Comparison of ENCODE assay signal across 7 cellular contexts in the genomic region with DNA sequence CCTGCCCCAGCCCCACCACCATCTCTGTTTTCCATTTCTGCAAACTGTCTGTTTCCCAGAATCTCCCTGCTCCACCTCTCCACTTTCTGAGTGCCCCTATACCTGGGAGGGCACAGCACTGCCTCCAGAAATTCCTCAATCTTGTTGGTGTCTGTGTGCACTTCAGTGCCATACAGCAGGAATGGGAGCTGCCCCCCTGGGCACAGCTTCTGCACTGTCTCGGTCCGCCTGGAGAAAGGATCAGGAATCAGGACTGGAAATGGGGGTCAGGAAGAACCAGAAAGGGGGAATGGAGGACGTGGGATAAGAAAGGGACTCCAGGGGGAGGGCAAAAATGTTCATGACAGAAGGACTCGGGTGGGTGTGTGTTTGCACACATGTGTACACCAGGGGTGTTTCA. TPM values are rescaled to one million over a fixed set of nuclear protein-coding genes. Genes with fewer than 3 reads are reported as not detected.
DNase-seq lines count a peak whose midpoint lies in the region; ATAC-seq and TF ChIP-seq lines count a peak whose summit lies in the region.
"Had no signal": no experiment of that assay in that cellular context is flagged by ENCODE, and none has a peak within 500 bp of the region (broad histone marks: within the 10 kb centered on the region; RNA-seq: fewer than 3 reads in every experiment).

No MANE protein-coding gene starts in this region.

- H3K27me3 Mint-ChIP-seq in CD4-positive, alpha-beta memory T cell = no peaks in the 10 kb centered on the region
- H3K27me3 Mint-ChIP-seq in activated B cell treated with CpG ODN at 0.5 μM for 24 hours (no peaks in the 10 kb centered on the region), mesothelial cell of epicardium (ENCODE audit: low read depth) (no peaks in the 10 kb centered on the region)

- H3K4me1 Mint-ChIP-seq in CD4-positive, alpha-beta memory T cell = peaks cover 42 to 75% (median 62%) of the 10 kb centered on the region in 4 donors
- H3K4me1 Mint-ChIP-seq in activated B cell treated with CpG ODN at 0.5 μM for 24 hours = peaks cover 69% of the 10 kb centered on the region
- H3K4me1 Mint-ChIP-seq in mesothelial cell of epicardium = peaks cover 56% of the 10 kb centered on the region

- no peak for DNase-seq in CD4-positive, alpha-beta memory T cell
- no peak for DNase-seq in activated B cell treated with CpG ODN at 0.5 μM for 24 hours
- no peak for DNase-seq in mesothelial cell of epicardium (ENCODE audit: low spot score in 2 of 2, unreplicated experiment in 2 of 2)
- no peak for DNase-seq in OCI-M2 (lab: John Stamatoyannopoulos, UW; ENCODE audit: unreplicated experiment)

- H3K27me3 ChIP-seq in CD4-positive, alpha-beta memory T cell (ENCODE audit: insufficient read depth, low read length) = no peaks in the 10 kb centered on the region

- peaks cover 61% of the 10 kb centered on the region for H3K4me1 ChIP-seq in CD4-positive, alpha-beta memory T cell (ENCODE audit: insufficient read depth, low read length)

- TF ChIP-seq CTCF in activated B cell treated with CpG ODN at 0.5 μM for 24 hours (IDR thresholded peaks at IDR 0.05) = no peak
- TF ChIP-seq CTCF in mesothelial cell of epicardium (IDR thresholded peaks at IDR 0.05; ENCODE audit: unreplicated experiment) = no peak

- no peaks in the 10 kb centered on the region for H3K9me3 ChIP-seq in CD4-positive, alpha-beta memory T cell (ENCODE audit: control insufficient read depth in 1 of 2, low read length in 2 of 2)

- H3K4me3 ChIP-seq in CD4-positive, alpha-beta memory T cell (ENCODE audit: low read length in 2 of 2) = peak overlapping the region in 1 of 2 donors; percentile 95

- H3K4me3 Mint-ChIP-seq in CD4-positive, alpha-beta memory T cell = peak overlapping the region in 7 of 8 donors; percentile 89 to 99 (median 98)
- H3K4me3 Mint-ChIP-seq in activated B cell treated with CpG ODN at 0.5 μM for 24 hours = peak overlapping the region; percentile 92
- peak overlapping the region; percentile 82 for H3K4me3 Mint-ChIP-seq in mesothelial cell of epicardium

- ATAC-seq in activated B cell treated with CpG ODN at 0.5 μM for 24 hours (ENCODE audit: low read depth) (no peak), HG03039 (IDR thresholded peaks at IDR 0.05; ENCODE audit: unreplicated experiment) (no peak), HG03095 (IDR thresholded peaks at IDR 0.05; ENCODE audit: unreplicated experiment) (no peak)

- intact Hi-C loops in CD4-positive, alpha-beta memory T cell (cut with micrococcal nuclease) = no loop called here
- intact Hi-C loops in activated B cell treated with CpG ODN at 0.5 μM for 24 hours (cut with micrococcal nuclease) = loop anchor here (10.0 kb wide), 1 partner anchor 239 kb away; a partner anchor contains a TSS

- H3K9me3 Mint-ChIP-seq in CD4-positive, alpha-beta memory T cell = no peaks in the 10 kb centered on the region
- H3K9me3 Mint-ChIP-seq in activated B cell treated with CpG ODN at 0.5 μM for 24 hours = no peaks in the 10 kb centered on the region
- no peaks in the 10 kb centered on the region for H3K9me3 Mint-ChIP-seq in mesothelial cell of epicardium

- H3K36me3 Mint-ChIP-seq in CD4-positive, alpha-beta memory T cell = peaks cover 30 to 67% of the 10 kb centered on the region in 2 donors
- H3K36me3 Mint-ChIP-seq in activated B cell treated with CpG ODN at 0.5 μM for 24 hours (ENCODE audit: low read depth) (peaks cover 60% of the 10 kb centered on the region), mesothelial cell of epicardium (peaks cover 21% of the 10 kb centered on the region)

- peak overlapping the region; percentile 94 to 97 (median 95) for H3K27ac Mint-ChIP-seq in CD4-positive, alpha-beta memory T cell
- H3K27ac Mint-ChIP-seq in activated B cell treated with CpG ODN at 0.5 μM for 24 hours (peak overlapping the region; percentile 94), mesothelial cell of epicardium (no peak overlapping the region)

- peak overlapping the region; percentile 82 for H3K27ac ChIP-seq in CD4-positive, alpha-beta memory T cell (ENCODE audit: low read depth, low read length)

- H3K36me3 ChIP-seq in CD4-positive, alpha-beta memory T cell (ENCODE audit: insufficient read depth, low read length) = peaks cover 34% of the 10 kb centered on the region

- POLR2A ChIA-PET in CD4-positive, alpha-beta memory T cell (lab: Charles Lee; ENCODE audit: partially characterized antibody) = interaction anchor here (0.9 to 8.9 kb wide), 5 partner anchors 80 to 102 kb away, joined by 3 to 81 read pairs (median 50); a partner anchor contains a TSS
- POLR2A ChIA-PET in activated B cell treated with CpG ODN at 0.5 μM for 24 hours (lab: Charles Lee) = interaction anchor here (1.3 to 1.4 kb wide), 2 partner anchors 31 to 81 kb away, joined by 6 read pairs; a partner anchor contains a TSS

- CTCF ChIA-PET in CD4-positive, alpha-beta memory T cell (lab: Charles Lee; ENCODE audit: partially characterized antibody) = interaction anchor here (1.2 to 17.2 kb wide), 7 partner anchors 39 to 188 kb away, joined by 3 to 173 read pairs (median 4); a partner anchor contains a TSS
- CTCF ChIA-PET in activated B cell treated with CpG ODN at 0.5 μM for 24 hours (lab: Charles Lee) = interaction anchor here (2.8 kb wide), 1 partner anchor 96 kb away, joined by 9 read pairs; no protein-coding TSS in a partner anchor

RNA-seq across cellular contexts. Expression of a gene that starts 2.6 kb away (rescaled TPM):
- total RNA-seq in CD4-positive, alpha-beta memory T cell = 10 to 100 TPM; 91.0 to 98.3 TPM
- polyA plus RNA-seq in CD4-positive, alpha-beta memory T cell = 100 to 1,000 TPM; 462 to 601 TPM
- total RNA-seq in activated B cell treated with CpG ODN at 0.5 μM for 24 hours (374 and 397 TPM in 2 replicates), mesothelial cell of epicardium (133 to 139 TPM (median 136 TPM) in 3 replicates)

RNA-seq across cellular contexts. Expression of a gene that starts 4.6 kb away (rescaled TPM):
- total RNA-seq in CD4-positive, alpha-beta memory T cell = 1 to 10 TPM; 5.4 to 7.4 TPM
- polyA plus RNA-seq in CD4-positive, alpha-beta memory T cell = 10 to 100 TPM; 16.4 to 19.8 TPM
- total RNA-seq in activated B cell treated with CpG ODN at 0.5 μM for 24 hours (30.7 and 32.5 TPM in 2 replicates), mesothelial cell of epicardium (142 to 144 TPM (median 143 TPM) in 3 replicates)

RNA-seq across cellular contexts. Expression of a gene that starts 6.1 kb away (rescaled TPM):
- total RNA-seq in CD4-positive, alpha-beta memory T cell = 10 to 100 TPM; 11.4 to 12.1 TPM
- 1 to 10 TPM in 1 of 2 donors, under 1 TPM in 1; 0.95 to 3.2 TPM for polyA plus RNA-seq in CD4-positive, alpha-beta memory T cell
- 35.4 and 47.3 TPM in 2 replicates for total RNA-seq in activated B cell treated with CpG ODN at 0.5 μM for 24 hours
- total RNA-seq in mesothelial cell of epicardium = 38.6 to 48.2 TPM (median 42.9 TPM) in 3 replicates

RNA-seq across cellular contexts. Expression of a gene that starts 10.6 kb away (rescaled TPM):
- total RNA-seq in CD4-positive, alpha-beta memory T cell = not detected
- not detected for polyA plus RNA-seq in CD4-positive, alpha-beta memory T cell
- total RNA-seq in activated B cell treated with CpG ODN at 0.5 μM for 24 hours = 0.12 TPM in 1 of 2 replicates, not detected in the other
- 0.16 to 0.33 TPM (median 0.25 TPM) in 3 replicates for total RNA-seq in mesothelial cell of epicardium
- total RNA-seq: T-helper 2 cell treated with Interferon-gamma antibody and Interleukin-4, amounts not matched to agents 100 ng/mL and 5 ng/mL, for 36 hours had no signal

RNA-seq across cellular contexts. Expression of a gene that starts 12.2 kb away (rescaled TPM):
- total RNA-seq in CD4-positive, alpha-beta memory T cell = not detected
- polyA plus RNA-seq in CD4-positive, alpha-beta memory T cell = not detected
- total RNA-seq in activated B cell treated with CpG ODN at 0.5 μM for 24 hours (not detected in 2 replicates), mesothelial cell of epicardium (0.89 to 1.4 TPM (median 1.3 TPM) in 3 replicates)
- total RNA-seq: T-helper 2 cell treated with Interferon-gamma antibody and Interleukin-4, amounts not matched to agents 100 ng/mL and 5 ng/mL, for 36 hours had no signal
